ENCODE assay signal across 29 cellular contexts in genomic region chr19:35313614-35314013, GRCh38. TPM values are rescaled to one million over a fixed set of nuclear protein-coding genes. Genes with fewer than 3 reads are reported as not detected.
A peak's percentile ranks its signal among the peaks of the same experiment; 100 is the strongest.
DNase-seq lines count a peak whose midpoint lies in the region; ATAC-seq and TF ChIP-seq lines count a peak whose summit lies in the region.
"Had no signal": no experiment of that assay in that cellular context is flagged by ENCODE, and none has a peak within 500 bp of the region (broad histone marks: within the 10 kb centered on the region; RNA-seq: fewer than 3 reads in every experiment).

No MANE protein-coding gene starts in this region.

- peak overlapping the region; percentile 58 for H3K27ac Mint-ChIP-seq in activated T-helper 1 cell treated with anti-CD3 and anti-CD28 coated beads, Interleukin-12 subunit alpha, Interleukin-12 subunit beta, Interleukin-2, Interleukin-4 antibody, amounts not matched to agents 30 ng/mL and 10 ng/mL and 1 ng/mL, durations not matched to agents 14 hours and 24 hours and 36 hours
- peak overlapping the region; percentile 29 to 63 (median 57) for H3K27ac Mint-ChIP-seq in nephron
- H3K27ac Mint-ChIP-seq: activated naive CD8-positive, alpha-beta T cell treated with anti-CD3 and anti-CD28 coated beads, Interleukin-2, amount 50 U/mL, for 24 hours had no signal

- H3F3A ChIP-seq in Loucy (ENCODE audit: low read depth): no peaks in the 10 kb centered on the region

- H3K36me3 ChIP-seq in BLaER1: no peaks in the 10 kb centered on the region
- no peaks in the 10 kb centered on the region for H3K36me3 ChIP-seq in Loucy (ENCODE audit: insufficient read depth, low read length)
- H3K36me3 ChIP-seq: BE2C, Peyer's patch, SJCRH30 had no signal

- no peaks in the 10 kb centered on the region for H3K36me3 Mint-ChIP-seq in activated T-helper 1 cell treated with anti-CD3 and anti-CD28 coated beads, Interleukin-12 subunit alpha, Interleukin-12 subunit beta, Interleukin-2, Interleukin-4 antibody, amounts not matched to agents 30 ng/mL and 10 ng/mL and 1 ng/mL, durations not matched to agents 14 hours and 24 hours and 36 hours (ENCODE audit: low read depth)
- no peaks in the 10 kb centered on the region for H3K36me3 Mint-ChIP-seq in nephron (ENCODE audit: low read depth)

- H4K20me1 ChIP-seq in BLaER1: no peaks in the 10 kb centered on the region
- no peaks in the 10 kb centered on the region for H4K20me1 ChIP-seq in Loucy (ENCODE audit: insufficient read depth, low read length, poor library complexity, severe bottlenecking)

- DNase-seq in activated T-helper 1 cell treated with anti-CD3 and anti-CD28 coated beads, Interleukin-12 subunit alpha, Interleukin-12 subunit beta, Interleukin-2, Interleukin-4 antibody, amounts not matched to agents 30 ng/mL and 10 ng/mL and 1 ng/mL, durations not matched to agents 14 hours and 24 hours and 36 hours (ENCODE audit: low spot score): no peak
- DNase-seq: activated CD8-positive, alpha-beta memory T cell treated with anti-CD3 and anti-CD28 coated beads for 24 hours; activated effector memory CD4-positive, alpha-beta T cell treated with anti-CD3 and anti-CD28 coated beads, Interleukin-2, amount 50 U/mL, for 16 hours; activated naive CD8-positive, alpha-beta T cell treated with anti-CD3 and anti-CD28 coated beads, Interleukin-2, amount 50 U/mL, for 24 hours; BE2C; cerebellar nuclear complex; NCI-H1092; NCI-H187 treated with DMSO at 0.1 percent for 48 hours; NCI-H2171 treated with DMSO at 0.1 percent for 48 hours; NCI-H524; NK-92 treated with Interleukin-12 subunit alpha and Interleukin-12 subunit beta, amount 100 ng/mL, for 24 hours; Peyer's patch; SJCRH30; stimulated activated CD4-positive, alpha-beta T cell treated with anti-CD3 and anti-CD28 coated beads, Interleukin-2, amount 100 ng/mL, for 24 hours; T-helper 1 cell had no signal

- H3K27me3 ChIP-seq in BLaER1 (no peaks in the 10 kb centered on the region), Loucy (ENCODE audit: insufficient read depth, low read length, poor library complexity, severe bottlenecking) (no peaks in the 10 kb centered on the region)
- H3K27me3 ChIP-seq: BE2C, Peyer's patch, SJCRH30 had no signal

- H3K4me1 Mint-ChIP-seq in activated T-helper 1 cell treated with anti-CD3 and anti-CD28 coated beads, Interleukin-12 subunit alpha, Interleukin-12 subunit beta, Interleukin-2, Interleukin-4 antibody, amounts not matched to agents 30 ng/mL and 10 ng/mL and 1 ng/mL, durations not matched to agents 14 hours and 24 hours and 36 hours (ENCODE audit: low read depth): no peaks in the 10 kb centered on the region
- peaks cover 39% of the 10 kb centered on the region for H3K4me1 Mint-ChIP-seq in nephron

- no peaks in the 10 kb centered on the region for H3K79me2 ChIP-seq in Loucy (ENCODE audit: insufficient read depth, low read length)

- ATAC-seq in HG02938 (IDR thresholded peaks at IDR 0.05; ENCODE audit: unreplicated experiment): no peak
- ATAC-seq in GM21390 (IDR thresholded peaks at IDR 0.05; ENCODE audit: unreplicated experiment): no peak
- ATAC-seq in HG03095 (IDR thresholded peaks at IDR 0.05; ENCODE audit: unreplicated experiment): no peak
- ATAC-seq in esophagus mucosa: no peak
- ATAC-seq: activated naive CD8-positive, alpha-beta T cell treated with anti-CD3 and anti-CD28 coated beads, Interleukin-2, amount 50 U/mL, for 24 hours; right cardiac atrium had no signal

- H3K9ac ChIP-seq in BLaER1: peak overlapping the region; percentile 68
- H3K9ac ChIP-seq in Loucy (ENCODE audit: low read depth, low read length, poor library complexity, severe bottlenecking): peak overlapping the region; percentile 41
- H3K9ac ChIP-seq: KMS-11 had no signal

- H3K9me3 ChIP-seq in BLaER1 (no peaks in the 10 kb centered on the region), Loucy (ENCODE audit: insufficient read depth, low read depth, low read length) (no peaks in the 10 kb centered on the region)
- H3K9me3 ChIP-seq: BE2C, Peyer's patch, SJCRH30 had no signal

- H3K27me3 Mint-ChIP-seq in activated T-helper 1 cell treated with anti-CD3 and anti-CD28 coated beads, Interleukin-12 subunit alpha, Interleukin-12 subunit beta, Interleukin-2, Interleukin-4 antibody, amounts not matched to agents 30 ng/mL and 10 ng/mL and 1 ng/mL, durations not matched to agents 14 hours and 24 hours and 36 hours (ENCODE audit: insufficient read depth): no peaks in the 10 kb centered on the region
- H3K27me3 Mint-ChIP-seq in nephron (ENCODE audit: low read depth): no peaks in the 10 kb centered on the region
- H3K27me3 Mint-ChIP-seq: activated naive CD8-positive, alpha-beta T cell treated with anti-CD3 and anti-CD28 coated beads, Interleukin-2, amount 50 U/mL, for 24 hours had no signal

- H3K4me2 ChIP-seq in BLaER1: peak overlapping the region; percentile 95
- H3K4me2 ChIP-seq in Loucy (ENCODE audit: low read depth, low read length, poor library complexity, severe bottlenecking): peak overlapping the region; percentile 35
- H3K4me2 ChIP-seq: KMS-11 had no signal

- no peak overlapping the region for H3K4me3 ChIP-seq in BLaER1
- H3K4me3 ChIP-seq in Loucy (ENCODE audit: low read length, poor library complexity, severe bottlenecking): no peak overlapping the region
- H3K4me3 ChIP-seq: Peyer's patch, SJCRH30 had no signal

- H3K4me1 ChIP-seq in BLaER1 (peaks cover 100% of the 10 kb centered on the region), Loucy (ENCODE audit: insufficient read depth, low read length, poor library complexity, severe bottlenecking) (peaks cover 39% of the 10 kb centered on the region)
- H3K4me1 ChIP-seq: BE2C had no signal

- no peaks in the 10 kb centered on the region for H3K9me2 ChIP-seq in Loucy (replicated peaks; ENCODE audit: low read depth, low read length)

- TF ChIP-seq CTCF in Loucy (conservative IDR thresholded peaks at IDR 0.05; ENCODE audit: low read length): no peak
- TF ChIP-seq CTCF in nephron (IDR thresholded peaks at IDR 0.05; ENCODE audit: unreplicated experiment in 3 of 3): no peak

- H2AFZ ChIP-seq in Loucy (ENCODE audit: low read length): no peak overlapping the region

- H3K4me3 Mint-ChIP-seq in activated T-helper 1 cell treated with anti-CD3 and anti-CD28 coated beads, Interleukin-12 subunit alpha, Interleukin-12 subunit beta, Interleukin-2, Interleukin-4 antibody, amounts not matched to agents 30 ng/mL and 10 ng/mL and 1 ng/mL, durations not matched to agents 14 hours and 24 hours and 36 hours: no peak overlapping the region
- H3K4me3 Mint-ChIP-seq in nephron: no peak overlapping the region
- H3K4me3 Mint-ChIP-seq: activated naive CD8-positive, alpha-beta T cell treated with anti-CD3 and anti-CD28 coated beads, Interleukin-2, amount 50 U/mL, for 24 hours; neural crest cell had no signal

- peak overlapping the region; percentile 97 for H3K27ac ChIP-seq in BLaER1
- H3K27ac ChIP-seq: KMS-11, Peyer's patch, SJCRH30 had no signal

- intact Hi-C loops in activated T-helper 1 cell treated with anti-CD3 and anti-CD28 coated beads, Interleukin-12 subunit alpha, Interleukin-12 subunit beta, Interleukin-2, Interleukin-4 antibody, amounts not matched to agents 30 ng/mL and 10 ng/mL and 1 ng/mL, durations not matched to agents 14 hours and 24 hours and 36 hours (cut with micrococcal nuclease): no loop called here

- H3K9me3 Mint-ChIP-seq in activated T-helper 1 cell treated with anti-CD3 and anti-CD28 coated beads, Interleukin-12 subunit alpha, Interleukin-12 subunit beta, Interleukin-2, Interleukin-4 antibody, amounts not matched to agents 30 ng/mL and 10 ng/mL and 1 ng/mL, durations not matched to agents 14 hours and 24 hours and 36 hours: no peaks in the 10 kb centered on the region
- no peaks in the 10 kb centered on the region for H3K9me3 Mint-ChIP-seq in nephron
- H3K9me3 Mint-ChIP-seq: activated naive CD8-positive, alpha-beta T cell treated with anti-CD3 and anti-CD28 coated beads, Interleukin-2, amount 50 U/mL, for 24 hours; neural crest cell had no signal

RNA-seq across cellular contexts. Expression of gene CD22, which starts 15.4 kb away (rescaled TPM):
- total RNA-seq in activated T-helper 1 cell treated with anti-CD3 and anti-CD28 coated beads, Interleukin-12 subunit alpha, Interleukin-12 subunit beta, Interleukin-2, Interleukin-4 antibody, amounts not matched to agents 30 ng/mL and 10 ng/mL and 1 ng/mL, durations not matched to agents 14 hours and 24 hours and 36 hours: 4.7 and 5.1 TPM in 2 replicates
- total RNA-seq in esophagus mucosa: 2.5 TPM
- total RNA-seq: A673, endothelial cell of umbilical vein, neural crest cell had no signal

RNA-seq across cellular contexts. Expression of gene MAG, which starts 21.7 kb away (rescaled TPM):
- not detected in 2 replicates for total RNA-seq in activated T-helper 1 cell treated with anti-CD3 and anti-CD28 coated beads, Interleukin-12 subunit alpha, Interleukin-12 subunit beta, Interleukin-2, Interleukin-4 antibody, amounts not matched to agents 30 ng/mL and 10 ng/mL and 1 ng/mL, durations not matched to agents 14 hours and 24 hours and 36 hours
- total RNA-seq in esophagus mucosa: not detected
- total RNA-seq: A673, endothelial cell of umbilical vein, mononuclear cell, neural crest cell, right cardiac atrium had no signal

RNA-seq across cellular contexts. Expression of gene HAMP, which starts 31.3 kb away (rescaled TPM):
- 0.57 and 0.96 TPM in 2 replicates for total RNA-seq in activated T-helper 1 cell treated with anti-CD3 and anti-CD28 coated beads, Interleukin-12 subunit alpha, Interleukin-12 subunit beta, Interleukin-2, Interleukin-4 antibody, amounts not matched to agents 30 ng/mL and 10 ng/mL and 1 ng/mL, durations not matched to agents 14 hours and 24 hours and 36 hours
- total RNA-seq in esophagus mucosa: not detected
- total RNA-seq: Peyer's patch had no signal

RNA-seq across cellular contexts. Expression of gene FFAR1, which starts 34.1 kb away (rescaled TPM):
- total RNA-seq in activated T-helper 1 cell treated with anti-CD3 and anti-CD28 coated beads, Interleukin-12 subunit alpha, Interleukin-12 subunit beta, Interleukin-2, Interleukin-4 antibody, amounts not matched to agents 30 ng/mL and 10 ng/mL and 1 ng/mL, durations not matched to agents 14 hours and 24 hours and 36 hours: 0.12 and 0.18 TPM in 2 replicates
- not detected for total RNA-seq in esophagus mucosa
- total RNA-seq: A673, endothelial cell of umbilical vein, liver, neural crest cell, right cardiac atrium, SJCRH30 had no signal

RNA-seq across cellular contexts. Expression of gene FFAR3, which starts 44.6 kb away (rescaled TPM):
- 0.20 and 0.36 TPM in 2 replicates for total RNA-seq in activated T-helper 1 cell treated with anti-CD3 and anti-CD28 coated beads, Interleukin-12 subunit alpha, Interleukin-12 subunit beta, Interleukin-2, Interleukin-4 antibody, amounts not matched to agents 30 ng/mL and 10 ng/mL and 1 ng/mL, durations not matched to agents 14 hours and 24 hours and 36 hours
- total RNA-seq in esophagus mucosa: not detected
- total RNA-seq: endothelial cell of umbilical vein, neural crest cell, SJCRH30 had no signal
